9 cellular contexts compared by ENCODE assay signal in genomic region chrX:48531359-48531954, GRCh38. TPM values are rescaled to one million over a fixed set of nuclear protein-coding genes. Genes with fewer than 3 reads are reported as not detected.
DNase-seq lines count a peak whose midpoint lies in the region; ATAC-seq and TF ChIP-seq lines count a peak whose summit lies in the region.
"Had no signal": no experiment of that assay in that cellular context is flagged by ENCODE, and none has a peak within 500 bp of the region (broad histone marks: within the 10 kb centered on the region; RNA-seq: fewer than 3 reads in every experiment).

No MANE protein-coding gene starts in this region.

- no peaks in the 10 kb centered on the region for H4K20me1 ChIP-seq in smooth muscle cell (ENCODE audit: low read depth)

- no peak overlapping the region for H3K23ac ChIP-seq in neuronal stem cell (ENCODE audit: low read depth, low read length, poor library complexity)

- no peak overlapping the region for H2BK12ac ChIP-seq in neuronal stem cell (ENCODE audit: low read length)

- no peaks in the 10 kb centered on the region for H3F3A ChIP-seq in smooth muscle cell (ENCODE audit: low read depth)

- H3K4me3 Mint-ChIP-seq in HFFc6: peak overlapping the region; percentile 70
- H3K4me3 Mint-ChIP-seq in T-helper 2 cell treated with Interferon-gamma antibody and Interleukin-4, amounts not matched to agents 5 μg/mL and 100 μg/mL, for 36 hours: peak overlapping the region; percentile 30

- H3K27ac Mint-ChIP-seq in HFFc6: peak overlapping the region; percentile 98
- peak overlapping the region; percentile 89 for H3K27ac Mint-ChIP-seq in T-helper 2 cell treated with Interferon-gamma antibody and Interleukin-4, amounts not matched to agents 5 μg/mL and 100 μg/mL, for 36 hours

- peaks cover 2% of the 10 kb centered on the region; the same call in 1 of the 2 replicates for H3K27me3 Mint-ChIP-seq in HFFc6 (ENCODE audit: insufficient read depth)
- H3K27me3 Mint-ChIP-seq in T-helper 2 cell treated with Interferon-gamma antibody and Interleukin-4, amounts not matched to agents 5 μg/mL and 100 μg/mL, for 36 hours (ENCODE audit: low read depth): no peaks in the 10 kb centered on the region

- no peak for TF ChIP-seq CTCF in HFFc6 (IDR thresholded peaks at IDR 0.05)
- TF ChIP-seq CTCF in fibroblast of pulmonary artery (IDR thresholded peaks at IDR 0.05; ENCODE audit: low read length, missing control alignments): no peak
- no peak for TF ChIP-seq CTCF in smooth muscle cell (IDR thresholded peaks at IDR 0.05; ENCODE audit: borderline replicate concordance, insufficient read depth, poor library complexity, severe bottlenecking)

- peaks cover 18% of the 10 kb centered on the region for H3K4me1 Mint-ChIP-seq in HFFc6 (ENCODE audit: low read depth)
- peaks cover 22% of the 10 kb centered on the region for H3K4me1 Mint-ChIP-seq in T-helper 2 cell treated with Interferon-gamma antibody and Interleukin-4, amounts not matched to agents 5 μg/mL and 100 μg/mL, for 36 hours (ENCODE audit: low read depth)

- H2AK5ac ChIP-seq in neuronal stem cell (ENCODE audit: low read depth, low read length): no peak overlapping the region

- no peak overlapping the region for H3K18ac ChIP-seq in neuronal stem cell (ENCODE audit: low read length)

- no peak overlapping the region for H3K14ac ChIP-seq in neuronal stem cell (ENCODE audit: low read length)

- no peak overlapping the region for H2BK15ac ChIP-seq in neuronal stem cell (ENCODE audit: low read length)

- H3K36me3 Mint-ChIP-seq in HFFc6 (ENCODE audit: low read depth): peaks cover 11% of the 10 kb centered on the region
- peaks cover 43% of the 10 kb centered on the region for H3K36me3 Mint-ChIP-seq in T-helper 2 cell treated with Interferon-gamma antibody and Interleukin-4, amounts not matched to agents 5 μg/mL and 100 μg/mL, for 36 hours (ENCODE audit: low read depth)

- H3K4me1 ChIP-seq in smooth muscle cell (ENCODE audit: low read depth) (no peaks in the 10 kb centered on the region), neuronal stem cell (ENCODE audit: control insufficient read depth in 2 of 2, insufficient read depth in 1 of 2, low read depth in 1 of 2, low read length in 2 of 2) (no peaks in the 10 kb centered on the region)

- H3K4me3 ChIP-seq in fibroblast of pulmonary artery (replicated peaks; ENCODE audit: low read depth, low read length): no peak overlapping the region
- H3K4me3 ChIP-seq in smooth muscle cell: no peak overlapping the region
- no peak overlapping the region for H3K4me3 ChIP-seq in neuronal stem cell (ENCODE audit: low read length in 2 of 2)

- H3K36me3 ChIP-seq in smooth muscle cell (ENCODE audit: low read depth) (no peaks in the 10 kb centered on the region), neuronal stem cell (replicated peaks in 1 of 2; ENCODE audit: control insufficient read depth in 2 of 2, insufficient read depth in 2 of 2, low read length in 2 of 2) (peaks cover 12 to 28% of the 10 kb centered on the region in 2 donors)

- peaks cover 1% of the 10 kb centered on the region for H3K79me1 ChIP-seq in neuronal stem cell (ENCODE audit: low read depth, low read length)

- no peaks in the 10 kb centered on the region for H3K9me3 Mint-ChIP-seq in HFFc6
- no peaks in the 10 kb centered on the region for H3K9me3 Mint-ChIP-seq in T-helper 2 cell treated with Interferon-gamma antibody and Interleukin-4, amounts not matched to agents 5 μg/mL and 100 μg/mL, for 36 hours

- no peak overlapping the region for H2BK5ac ChIP-seq in neuronal stem cell (ENCODE audit: low read length)

- H2BK120ac ChIP-seq in neuronal stem cell (ENCODE audit: low read depth, low read length): no peak overlapping the region

- no peak overlapping the region for H3K9ac ChIP-seq in smooth muscle cell (ENCODE audit: low read depth)
- H3K9ac ChIP-seq in neuronal stem cell (ENCODE audit: low read depth, low read length, poor library complexity): no peak overlapping the region

- H3K79me2 ChIP-seq in smooth muscle cell (ENCODE audit: low read depth): no peaks in the 10 kb centered on the region

- H3K27me3 ChIP-seq in smooth muscle cell (ENCODE audit: low read depth): no peaks in the 10 kb centered on the region
- no peaks in the 10 kb centered on the region for H3K27me3 ChIP-seq in neuronal stem cell (ENCODE audit: control insufficient read depth in 3 of 3, insufficient read depth in 3 of 3, low read depth in 1 of 3, low read length in 3 of 3)

- H3K27ac ChIP-seq in smooth muscle cell (ENCODE audit: low read depth) (peak overlapping the region; percentile 73), neuronal stem cell (replicated peaks; ENCODE audit: low read length) (no peak overlapping the region)
- H3K27ac ChIP-seq: VCaP had no signal

- H2AFZ ChIP-seq in smooth muscle cell (ENCODE audit: low read depth): no peak overlapping the region
- H2AFZ ChIP-seq in neuronal stem cell (ENCODE audit: low read length): no peak overlapping the region

- H3K9me3 ChIP-seq in smooth muscle cell (replicated peaks; ENCODE audit: low read depth): no peaks in the 10 kb centered on the region
- H3K9me3 ChIP-seq in neuronal stem cell (replicated peaks in 1 of 2; ENCODE audit: control insufficient read depth in 2 of 2, insufficient read depth in 1 of 2, low read depth in 1 of 2, low read length in 2 of 2): no peaks in the 10 kb centered on the region

- H4K91ac ChIP-seq in neuronal stem cell (ENCODE audit: low read depth, low read length, poor library complexity): no peak overlapping the region

- no peak for ATAC-seq in GM18868 (IDR thresholded peaks at IDR 0.05; ENCODE audit: unreplicated experiment)

- WGBS in smooth muscle cell (ENCODE audit: low lambda C conversion rate): 62% methylated on average over 4 of the region's 4 CpGs
- WGBS in neuronal stem cell (ENCODE audit: extremely low coverage in 2 of 2, insufficient read length in 2 of 2, insufficient replicate concordance in 1 of 2), 2 donors: no CpG with 5 or more reads among the region's 4 CpGs

- DNase-seq in HFFc6 (peak; percentile 70), fibroblast of pulmonary artery (ENCODE audit: low read depth) (peak; percentile 74), smooth muscle cell (lab: John Stamatoyannopoulos, UW; ENCODE audit: unreplicated experiment) (no peak), neuronal stem cell (ENCODE audit: low spot score) (no peak), T-helper 9 cell (no peak), NCI-H446 treated with DMSO at 0.1 percent for 48 hours (lab: John Stamatoyannopoulos, UW) (no peak)
- DNase-seq in T-helper 2 cell treated with Interferon-gamma antibody and Interleukin-4, amounts not matched to agents 5 μg/mL and 100 μg/mL, for 36 hours (ENCODE audit: low spot score): no peak

- no peak overlapping the region for H3K4ac ChIP-seq in neuronal stem cell (ENCODE audit: low read length)

- H3K4me2 ChIP-seq in smooth muscle cell: no peak overlapping the region
- H3K4me2 ChIP-seq in neuronal stem cell (ENCODE audit: insufficient read depth, low read length, poor library complexity, severe bottlenecking): no peak overlapping the region

- H4K8ac ChIP-seq in neuronal stem cell (ENCODE audit: low read depth, low read length): no peak overlapping the region

RNA-seq across cellular contexts. Expression of gene TBC1D25, which starts 8.1 kb away (rescaled TPM):
- total RNA-seq in HFFc6 (2021; fragmentation: NEBNext Ultra II Directional; extraction: Animal tissue kit (Norgen Biotek cat#: 25700)): 10 to 100 TPM; 13.0 to 15.3 (median 13.8) TPM
- total RNA-seq in smooth muscle cell: 3.8 and 4.5 TPM in 2 replicates
- 9.7 and 9.8 TPM in 2 replicates for polyA plus RNA-seq in smooth muscle cell
- 5.8 TPM for polyA plus RNA-seq in neuronal stem cell (2013, experiment 1 of 2)
- 5.4 TPM for polyA plus RNA-seq in neuronal stem cell (2013, experiment 2 of 2)

RNA-seq across cellular contexts. Expression of gene EBP, which starts 9.8 kb away (rescaled TPM):
- total RNA-seq in HFFc6 (2021; fragmentation: NEBNext Ultra II Directional; extraction: Animal tissue kit (Norgen Biotek cat#: 25700)): 10 to 100 TPM; 26.0 to 42.2 (median 39.1) TPM
- 49.1 and 63.0 TPM in 2 replicates for total RNA-seq in smooth muscle cell
- 85.5 and 99.8 TPM in 2 replicates for polyA plus RNA-seq in smooth muscle cell
- 106 TPM for polyA plus RNA-seq in neuronal stem cell (2013, experiment 1 of 2)
- 101 TPM for polyA plus RNA-seq in neuronal stem cell (2013, experiment 2 of 2)

RNA-seq across cellular contexts. Expression of gene PORCN, which starts 22.7 kb away (rescaled TPM):
- total RNA-seq in HFFc6 (2021; fragmentation: NEBNext Ultra II Directional; extraction: Animal tissue kit (Norgen Biotek cat#: 25700)): 10 to 100 TPM in 4 of 6 experiments, 1 to 10 TPM in 2; 9.0 to 13.8 (median 10.7) TPM
- 25.1 and 25.5 TPM in 2 replicates for total RNA-seq in smooth muscle cell
- 14.8 and 23.2 TPM in 2 replicates for polyA plus RNA-seq in smooth muscle cell
- 12.1 TPM for polyA plus RNA-seq in neuronal stem cell (2013, experiment 1 of 2)
- 11.9 TPM for polyA plus RNA-seq in neuronal stem cell (2013, experiment 2 of 2)

RNA-seq across cellular contexts. Expression of gene RBM3, which starts 42.8 kb away (rescaled TPM):
- total RNA-seq in HFFc6 (2021; fragmentation: NEBNext Ultra II Directional; extraction: Animal tissue kit (Norgen Biotek cat#: 25700)): 100 to 1,000 TPM; 151 to 471 (median 406) TPM
- 110 and 156 TPM in 2 replicates for total RNA-seq in smooth muscle cell
- polyA plus RNA-seq in smooth muscle cell: 111 and 116 TPM in 2 replicates
- polyA plus RNA-seq in neuronal stem cell (2013, experiment 1 of 2): 153 TPM
- 164 TPM for polyA plus RNA-seq in neuronal stem cell (2013, experiment 2 of 2)

RNA-seq across cellular contexts. Expression of gene FTSJ1, which starts 55.5 kb away (rescaled TPM):
- total RNA-seq in HFFc6 (2021; fragmentation: NEBNext Ultra II Directional; extraction: Animal tissue kit (Norgen Biotek cat#: 25700)): 10 to 100 TPM; 51.5 to 66.7 (median 59.7) TPM
- 60.6 and 78.9 TPM in 2 replicates for total RNA-seq in smooth muscle cell
- polyA plus RNA-seq in smooth muscle cell: 80.8 and 82.4 TPM in 2 replicates
- polyA plus RNA-seq in neuronal stem cell (2013, experiment 1 of 2): 30.5 TPM
- 30.8 TPM for polyA plus RNA-seq in neuronal stem cell (2013, experiment 2 of 2)

Comparison
In these comparisons a context has a peak if more than half of its experiments do, and no peak if none do; other contexts are left out.
1. DNase-seq: peak in HFFc6 (single experiment) and fibroblast of pulmonary artery (single experiment); none in T-helper 2 cell treated with Interferon-gamma antibody and Interleukin-4, amounts not matched to agents 5 μg/mL and 100 μg/mL, for 36 hours (single experiment), smooth muscle cell (single experiment), neuronal stem cell (single experiment), T-helper 9 cell (single experiment) and NCI-H446 treated with DMSO at 0.1 percent for 48 hours (single experiment).